In the genomic region with DNA sequence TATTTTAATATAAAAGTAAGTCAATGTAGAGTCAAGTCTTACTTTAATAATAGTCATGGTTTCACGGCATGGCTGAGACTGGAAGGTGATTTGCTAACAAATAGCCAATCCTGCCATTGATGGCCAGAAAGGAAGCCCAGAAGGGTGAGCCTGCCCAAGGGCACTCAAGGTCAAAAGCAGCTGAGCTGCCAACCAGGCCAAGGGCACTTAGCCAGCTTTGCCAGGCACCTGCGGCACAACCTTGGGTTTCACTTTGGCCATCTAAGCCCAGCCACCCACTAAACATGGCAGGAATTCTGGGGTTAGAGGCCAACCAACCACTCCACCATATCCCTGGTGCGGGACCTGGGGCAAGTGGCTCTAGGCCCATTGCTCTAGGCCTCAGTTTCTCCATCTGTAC, we compare ENCODE assay signal across 18 cellular contexts. TPM values are rescaled to one million over a fixed set of nuclear protein-coding genes. Genes with fewer than 3 reads are reported as not detected.
DNase-seq lines count a peak whose midpoint lies in the region; ATAC-seq and TF ChIP-seq lines count a peak whose summit lies in the region.
"Had no signal": no experiment of that assay in that cellular context is flagged by ENCODE, and none has a peak within 500 bp of the region (broad histone marks: within the 10 kb centered on the region; RNA-seq: fewer than 3 reads in every experiment).

No MANE protein-coding gene starts in this region.

- intact Hi-C loops in breast epithelium (cut with DNase I; ENCODE audit: low total_unique reads): no loop called here
- intact Hi-C loops in MCF 10A (cut with micrococcal nuclease): no loop called here

- TF ChIP-seq POLR2A in breast epithelium (IDR thresholded peaks at IDR 0.05): no peak

- H3K4me3 Mint-ChIP-seq in MCF 10A (ENCODE audit: unreplicated experiment) (no peak overlapping the region), WTC11 (no peak overlapping the region)
- H3K4me3 Mint-ChIP-seq: B cell; CD8-positive, alpha-beta T cell; H9 had no signal

- no peaks in the 10 kb centered on the region for H3K79me2 ChIP-seq in parathyroid adenoma

- H3K4me1 ChIP-seq in breast epithelium (no peaks in the 10 kb centered on the region), parathyroid adenoma (peaks cover 12% of the 10 kb centered on the region)

- CTCF ChIA-PET in MCF 10A (lab: Yijun Ruan, JAX) (interaction anchor here (0.8 to 4.3 kb wide), 2 partner anchors 28 to 107 kb away, joined by 5 to 25 read pairs; no protein-coding TSS in a partner anchor), WTC11 (lab: Charles Lee) (interaction anchor here (1.0 to 5.9 kb wide), 3 partner anchors 7 to 115 kb away, joined by 3 to 58 read pairs (median 6); no protein-coding TSS in a partner anchor)

- POLR2A ChIA-PET in MCF 10A (lab: Yijun Ruan, JAX): no interaction called here
- POLR2A ChIA-PET in WTC11 (lab: Charles Lee): no interaction called here

- H2AFZ ChIP-seq in parathyroid adenoma: no peak overlapping the region

- H3K27ac Mint-ChIP-seq in MCF 10A (ENCODE audit: low read depth, unreplicated experiment) (no peak overlapping the region), WTC11 (no peak overlapping the region)
- H3K27ac Mint-ChIP-seq: B cell; CD8-positive, alpha-beta T cell had no signal

- H3K4me3 ChIP-seq in breast epithelium (no peak overlapping the region), parathyroid adenoma (ENCODE audit: low read depth, low read length) (no peak overlapping the region)
- H3K4me3 ChIP-seq: BLaER1 treated with 17β-estradiol and CSF1 and Interleukin-3, amounts not matched to agents 10 nM and 100 nM; GM12878 had no signal

- H3K36me3 Mint-ChIP-seq in MCF 10A (ENCODE audit: insufficient read depth, unreplicated experiment): no peaks in the 10 kb centered on the region
- H3K36me3 Mint-ChIP-seq in WTC11: no peaks in the 10 kb centered on the region
- H3K36me3 Mint-ChIP-seq: CD8-positive, alpha-beta T cell had no signal

- H3K9me3 Mint-ChIP-seq in MCF 10A (ENCODE audit: unreplicated experiment) (no peaks in the 10 kb centered on the region), WTC11 (no peaks in the 10 kb centered on the region)
- H3K9me3 Mint-ChIP-seq: CD8-positive, alpha-beta T cell; H9 had no signal

- TF ChIP-seq CTCF in breast epithelium (IDR thresholded peaks at IDR 0.05) (no peak), MCF 10A (IDR thresholded peaks at IDR 0.05; ENCODE audit: unreplicated experiment) (no peak), WTC11 (IDR thresholded peaks at IDR 0.05) (no peak), parathyroid adenoma (IDR thresholded peaks at IDR 0.05) (no peak)

- H3K4me1 Mint-ChIP-seq in MCF 10A (ENCODE audit: insufficient read depth, unreplicated experiment) (peaks cover 12% of the 10 kb centered on the region), WTC11 (peaks cover 8% of the 10 kb centered on the region)
- H3K4me1 Mint-ChIP-seq: B cell had no signal

- no TSS peak for BruUV-seq in MCF 10A (replicated peaks; lab: Mats Ljungman, UMichigan)

- H3K27me3 Mint-ChIP-seq in MCF 10A (ENCODE audit: insufficient read depth, unreplicated experiment): no peaks in the 10 kb centered on the region
- no peaks in the 10 kb centered on the region for H3K27me3 Mint-ChIP-seq in WTC11 (ENCODE audit: low read depth)

- ATAC-seq in WTC11: no peak
- no peak for ATAC-seq in HG03442 (IDR thresholded peaks at IDR 0.05; ENCODE audit: unreplicated experiment)
- ATAC-seq in GM21447 (IDR thresholded peaks at IDR 0.05; ENCODE audit: unreplicated experiment): no peak
- ATAC-seq: CD8-positive, alpha-beta T cell had no signal

- no peak overlapping the region for H3K9ac ChIP-seq in parathyroid adenoma
- H3K9ac ChIP-seq: BLaER1 treated with 17β-estradiol and CSF1 and Interleukin-3, amounts not matched to agents 10 nM and 100 nM had no signal

- H3K36me3 ChIP-seq in breast epithelium (no peaks in the 10 kb centered on the region), parathyroid adenoma (ENCODE audit: control insufficient read depth, insufficient read depth, low read length) (no peaks in the 10 kb centered on the region)
- H3K36me3 ChIP-seq: BLaER1 treated with 17β-estradiol and CSF1 and Interleukin-3, amounts not matched to agents 10 nM and 100 nM had no signal

- H3K27me3 ChIP-seq in breast epithelium (no peaks in the 10 kb centered on the region), parathyroid adenoma (ENCODE audit: control insufficient read depth, insufficient read depth, low read length) (no peaks in the 10 kb centered on the region)
- H3K27me3 ChIP-seq: BLaER1 treated with 17β-estradiol and CSF1 and Interleukin-3, amounts not matched to agents 10 nM and 100 nM had no signal

- no peaks in the 10 kb centered on the region for H3K9me3 ChIP-seq in breast epithelium
- no peaks in the 10 kb centered on the region for H3K9me3 ChIP-seq in parathyroid adenoma (ENCODE audit: control insufficient read depth, low read length)
- H3K9me3 ChIP-seq: BLaER1 treated with 17β-estradiol and CSF1 and Interleukin-3, amounts not matched to agents 10 nM and 100 nM had no signal

- H3K27ac ChIP-seq in breast epithelium (peak overlapping the region; percentile 88 to 90), parathyroid adenoma (peak overlapping the region; percentile 77)
- H3K27ac ChIP-seq: BLaER1 treated with 17β-estradiol and CSF1 and Interleukin-3, amounts not matched to agents 10 nM and 100 nM had no signal

- DNase-seq in breast epithelium (ENCODE audit: low spot score in 2 of 2): no peak
- DNase-seq in MCF 10A (ENCODE audit: unreplicated experiment): no peak
- no peak for DNase-seq in WTC11 (ENCODE audit: low spot score)
- no peak for DNase-seq in NCI-H345 treated with DMSO at 0.1 percent for 48 hours (lab: John Stamatoyannopoulos, UW; ENCODE audit: unreplicated experiment)
- DNase-seq: Calu3; CD8-positive, alpha-beta T cell; DMS79 treated with DMSO at 0.1 percent for 48 hours; H9 had no signal

- no peak overlapping the region for H3K4me2 ChIP-seq in parathyroid adenoma (ENCODE audit: low read length)
- H3K4me2 ChIP-seq: BLaER1 treated with 17β-estradiol and CSF1 and Interleukin-3, amounts not matched to agents 10 nM and 100 nM had no signal

TF ChIP-seq in WTC11, 78 proteins besides CTCF, POLR2A, EP300 and RAD21:
- 0 out of 2 replicates have a peak, but pooled peaks have one; percentile 25 for TF ChIP-seq ESRRA (CRISPR knock-in tag; IDR thresholded peaks at IDR 0.05; ENCODE audit: borderline replicate concordance)
- TF ChIP-seq CREM (CRISPR knock-in tag; IDR thresholded peaks at IDR 0.05): no peak
- TF ChIP-seq ZNF232 (CRISPR knock-in tag; IDR thresholded peaks at IDR 0.05): no peak
- TF ChIP-seq, protein P1, sequence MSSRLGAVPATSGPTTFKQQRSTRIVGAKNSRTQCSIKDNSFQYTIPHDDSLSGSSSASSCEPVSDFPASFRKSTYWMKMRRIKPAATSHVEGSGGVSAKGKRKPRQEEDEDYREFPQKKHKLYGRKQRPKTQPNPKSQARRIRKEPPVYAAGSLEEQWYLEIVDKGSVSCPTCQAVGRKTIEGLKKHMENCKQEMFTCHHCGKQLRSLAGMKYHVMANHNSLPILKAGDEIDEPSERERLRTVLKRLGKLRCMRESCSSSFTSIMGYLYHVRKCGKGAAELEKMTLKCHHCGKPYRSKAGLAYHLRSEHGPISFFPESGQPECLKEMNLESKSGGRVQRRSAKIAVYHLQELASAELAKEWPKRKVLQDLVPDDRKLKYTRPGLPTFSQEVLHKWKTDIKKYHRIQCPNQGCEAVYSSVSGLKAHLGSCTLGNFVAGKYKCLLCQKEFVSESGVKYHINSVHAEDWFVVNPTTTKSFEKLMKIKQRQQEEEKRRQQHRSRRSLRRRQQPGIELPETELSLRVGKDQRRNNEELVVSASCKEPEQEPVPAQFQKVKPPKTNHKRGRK (CRISPR knock-in tag; IDR thresholded peaks at IDR 0.05; ENCODE audit: borderline replicate concordance): no peak
TF ChIP-seq in WTC11: peak in this region for 1.

RNA-seq across cellular contexts. Expression of a gene that starts 4.2 kb away (rescaled TPM):
- total RNA-seq in breast epithelium (not detected), MCF 10A (2022) (not detected in 2 replicates), WTC11 (2021) (not detected in 3 replicates)
- total RNA-seq: A172; B cell; Calu3; CD8-positive, alpha-beta T cell; G401; GM12878; H1; H9; HT-29 had no signal

RNA-seq across cellular contexts. Expression of a gene that starts 10.2 kb away (rescaled TPM):
- 10 to 100 TPM in 2 of 3 donors, 1 to 10 TPM in 1; 9.8 to 62.8 (median 36.4) TPM for total RNA-seq in breast epithelium
- 61.0 and 68.1 TPM in 2 replicates for total RNA-seq in MCF 10A (2022)
- 22.0 to 26.0 TPM (median 24.0 TPM) in 3 replicates for total RNA-seq in WTC11 (2021)
